ENCODE assay signal across 30 cellular contexts in the genomic region with DNA sequence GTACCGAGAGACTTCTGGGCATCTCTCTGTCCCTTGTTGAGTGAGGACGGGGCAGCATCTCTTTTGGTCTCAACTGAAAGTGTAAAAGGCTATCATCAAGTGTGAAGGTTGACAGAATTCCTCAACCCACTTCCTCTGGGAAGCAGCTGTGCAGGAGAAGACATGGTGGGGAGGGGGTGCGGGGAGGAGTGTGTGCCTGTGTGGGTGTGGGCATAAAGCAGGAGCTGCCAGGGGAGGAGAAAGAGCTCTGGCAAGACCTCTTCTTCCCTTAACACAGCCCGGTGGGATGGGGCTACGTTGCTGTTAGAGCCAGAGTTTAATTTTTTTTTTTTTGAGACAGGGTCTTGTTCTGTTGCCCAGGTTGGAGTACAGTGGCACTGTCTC. TPM values are rescaled to one million over a fixed set of nuclear protein-coding genes. Genes with fewer than 3 reads are reported as not detected.
A peak's percentile ranks its signal among the peaks of the same experiment; 100 is the strongest.
DNase-seq lines count a peak whose midpoint lies in the region; ATAC-seq, FAIRE-seq and TF ChIP-seq lines count a peak whose summit lies in the region.
"Had no signal": no experiment of that assay in that cellular context is flagged by ENCODE, and none has a peak within 500 bp of the region (broad histone marks: within the 10 kb centered on the region; RNA-seq: fewer than 3 reads in every experiment).

No MANE protein-coding gene starts in this region.

- H3K4me1 ChIP-seq in SK-N-SH (ENCODE audit: control insufficient read depth in 1 of 2, insufficient read depth in 2 of 2, low read depth in 1 of 2, low read length in 1 of 2), result 0 out of 4 replicates have a peak, but pooled peaks cover 0 to 5% of the 10 kb centered on the region in 2 experiments
- H3K4me1 ChIP-seq in thoracic aorta (ENCODE audit: control insufficient read depth in 1 of 2, low read depth in 2 of 2), result peaks cover 11 to 35% of the 10 kb centered on the region in 2 donors

- H3K9me2 ChIP-seq in SK-N-SH, result no peaks in the 10 kb centered on the region

- ATAC-seq in SK-N-SH treated with all-trans-retinoic acid at 6 μM for 48 hours (peak; percentile 25), thoracic aorta (ENCODE audit: insufficient number of reproducible peaks, low FRiP score, low read depth) (no peak)

- DNase-seq in SK-N-SH, result no peak
- no peak for DNase-seq in bronchial epithelial cell (ENCODE audit: low read depth)
- peak; percentile 51 for DNase-seq in mesenteric fat pad (ENCODE audit: low spot score)
- DNase-seq in thoracic aorta (ENCODE audit: low spot score), result no peak
- no peak for DNase-seq in RKO (ENCODE audit: low spot score)
- no peak for DNase-seq in stimulated activated naive CD4-positive, alpha-beta T cell treated with Interleukin-2 at 50 U/mL for 16 hours (lab: John Stamatoyannopoulos, UW)
- DNase-seq in dedifferentiated amniotic fluid mesenchymal stem cell (ENCODE audit: extremely low spot score), result no peak
- DNase-seq: activated CD4-positive, alpha-beta T cell treated with anti-CD3 and anti-CD28 coated beads, Interleukin-2, amount 10 ng/mL, durations not matched to agents 24 days and 14 days; activated T-cell treated with anti-CD3 and anti-CD28 coated beads for 4 hours; DND-41; effector CD8-positive, alpha-beta T cell; erythroblast; GF-D8; NCI-H1417; NCI-H526; nephron progenitor cell; SHP77 treated with DMSO at 0.1 percent for 48 hours; stimulated activated CD4-positive, alpha-beta T cell treated with anti-CD3 and anti-CD28 coated beads, Interleukin-12 subunit alpha, Interleukin-12 subunit beta, amount 100 ng/mL, for 4 hours; stimulated activated CD4-positive, alpha-beta T cell treated with anti-CD3 and anti-CD28 coated beads, Interleukin-2, amount 100 ng/mL, for 48 hours; SW 1271; T-helper 9 cell; transverse colon; WERI-Rb-1 had no signal

- H4K20me1 ChIP-seq in SK-N-SH (ENCODE audit: insufficient read depth), result no peaks in the 10 kb centered on the region

- H3K9me3 ChIP-seq in SK-N-SH (no peaks in the 10 kb centered on the region), thoracic aorta (no peaks in the 10 kb centered on the region)
- H3K9me3 ChIP-seq: transverse colon had no signal

- H3K27ac ChIP-seq in SK-N-SH (ENCODE audit: low read depth in 2 of 2, low read length in 1 of 2) (no peak overlapping the region), thoracic aorta (no peak overlapping the region)
- H3K27ac ChIP-seq: 22Rv1, KMS-11, transverse colon, WERI-Rb-1 had no signal

- TF ChIP-seq EP300 in SK-N-SH (IDR thresholded peaks at IDR 0.05; ENCODE audit: borderline replicate concordance in 1 of 2, low read depth in 1 of 2, low read length in 1 of 2), result no peak

- H3K79me2 ChIP-seq in SK-N-SH (ENCODE audit: insufficient read depth), result no peaks in the 10 kb centered on the region

- POLR2A ChIA-PET in SK-N-SH (lab: Yijun Ruan, JAX), result no interaction called here

- H3K4me3 ChIP-seq in SK-N-SH (ENCODE audit: low read depth in 2 of 2, low read length in 1 of 2) (no peak overlapping the region), bronchial epithelial cell (ENCODE audit: low read depth, low read length) (no peak overlapping the region), thoracic aorta (peak overlapping the region; percentile 52)
- H3K4me3 ChIP-seq: transverse colon had no signal

- TF ChIP-seq RAD21 in SK-N-SH (IDR thresholded peaks at IDR 0.05; ENCODE audit: low read length), result no peak

- no peaks in the 10 kb centered on the region for H3F3A ChIP-seq in SK-N-SH (replicated peaks; ENCODE audit: insufficient read depth)

- CTCF ChIA-PET in SK-N-SH (lab: Yijun Ruan, JAX), result interaction anchor here (4.7 kb wide), 1 partner anchor 13 kb away, joined by 16 read pairs; no protein-coding TSS in a partner anchor

- H3K36me3 ChIP-seq in SK-N-SH (replicated peaks in 1 of 2; ENCODE audit: control insufficient read depth in 1 of 2, insufficient read depth in 2 of 2, low read length in 1 of 2) (no peaks in the 10 kb centered on the region), bronchial epithelial cell (ENCODE audit: control insufficient read depth, insufficient read depth, low read length) (no peaks in the 10 kb centered on the region), thoracic aorta (no peaks in the 10 kb centered on the region)
- H3K36me3 ChIP-seq: transverse colon, WERI-Rb-1 had no signal

- TF ChIP-seq CTCF in SK-N-SH (IDR thresholded peaks at IDR 0.05), result no peak
- no peak for TF ChIP-seq CTCF in bronchial epithelial cell (IDR thresholded peaks at IDR 0.05; ENCODE audit: insufficient read depth, low read length, severe bottlenecking)
- TF ChIP-seq CTCF in thoracic aorta (IDR thresholded peaks at IDR 0.05), result no peak

- peak; percentile 79 for FAIRE-seq in bronchial epithelial cell (lab: Jason Lieb, UNC)
- FAIRE-seq: keratinocyte had no signal

- H3K27me3 ChIP-seq in SK-N-SH (ENCODE audit: insufficient read depth) (no peaks in the 10 kb centered on the region), bronchial epithelial cell (ENCODE audit: control insufficient read depth, insufficient read depth, low read length) (peaks cover 4% of the 10 kb centered on the region), thoracic aorta (replicated peaks; ENCODE audit: insufficient read depth) (peaks cover 3% of the 10 kb centered on the region)

- WGBS in SK-N-SH (ENCODE audit: low lambda C conversion rate), result 60% methylated on average over 4 of the region's 5 CpGs

- H3K4me2 ChIP-seq in SK-N-SH, result no peak overlapping the region
- H3K4me2 ChIP-seq: KMS-11 had no signal

- no peak overlapping the region for H3K9ac ChIP-seq in SK-N-SH
- H3K9ac ChIP-seq: KMS-11 had no signal

- H2AFZ ChIP-seq in SK-N-SH (ENCODE audit: low read depth), result no peak overlapping the region

TF ChIP-seq in SK-N-SH treated with all-trans-retinoic acid at 6 μM for 48 hours, 23 proteins besides CTCF, POLR2A, EP300 and RAD21:
- no peak for TF ChIP-seq CSDC2 (CRISPR knock-in tag; IDR thresholded peaks at IDR 0.05)
- no peak for TF ChIP-seq ESRRG (CRISPR knock-in tag; IDR thresholded peaks at IDR 0.05)
- no peak for TF ChIP-seq TOX (CRISPR knock-in tag; IDR thresholded peaks at IDR 0.05; ENCODE audit: borderline replicate concordance)
- TF ChIP-seq SNAI2 (CRISPR knock-in tag; IDR thresholded peaks at IDR 0.05), result no peak
- TF ChIP-seq ZNF8 (CRISPR knock-in tag; IDR thresholded peaks at IDR 0.05), result no peak
- TF ChIP-seq RARB (CRISPR knock-in tag; IDR thresholded peaks at IDR 0.05), result no peak
- TF ChIP-seq ZNF70 (CRISPR knock-in tag; IDR thresholded peaks at IDR 0.05), result no peak

TF ChIP-seq in SK-N-SH, 30 proteins besides CTCF, POLR2A, EP300 and RAD21:
- TF ChIP-seq YY1 (IDR thresholded peaks at IDR 0.05; ENCODE audit: low read depth), result no peak

RNA-seq across cellular contexts. Expression of gene CPXM1, which starts 31.8 kb away (rescaled TPM):
- polyA plus RNA-seq in SK-N-SH (2012; rRNA removed), result 58.3 and 99.9 TPM in 2 replicates
- 36.1 and 58.7 TPM in 2 replicates for polyA plus RNA-seq in SK-N-SH (2012; cell fraction: cytosol; rRNA removed)
- polyA plus RNA-seq in SK-N-SH (2012; cell fraction: nucleus; rRNA removed), result 140 and 155 TPM in 2 replicates
- total RNA-seq in bronchial epithelial cell (not detected in 2 replicates), mesenteric fat pad (57.7 TPM), thoracic aorta (not detected)
- polyA plus RNA-seq: keratinocyte had no signal

RNA-seq across cellular contexts. Expression of gene C20orf141, which starts 46.2 kb away (rescaled TPM):
- 1.1 and 1.2 TPM in 2 replicates for polyA plus RNA-seq in SK-N-SH (2012; rRNA removed)
- 0.17 and 0.87 TPM in 2 replicates for polyA plus RNA-seq in SK-N-SH (2012; cell fraction: cytosol; rRNA removed)
- polyA plus RNA-seq in SK-N-SH (2012; cell fraction: nucleus; rRNA removed), result 0.34 and 0.79 TPM in 2 replicates
- total RNA-seq in bronchial epithelial cell, result not detected in 2 replicates
- 0.84 TPM for total RNA-seq in mesenteric fat pad
- not detected for total RNA-seq in thoracic aorta
- total RNA-seq: activated CD4-positive, alpha-beta T cell treated with anti-CD3 and anti-CD28 coated beads, Interleukin-2, amount 10 ng/mL, durations not matched to agents 24 days and 14 days; activated T-helper 2 cell treated with anti-CD3 and anti-CD28 coated beads, Interferon-gamma antibody, Interleukin-2, Interleukin-4, amounts not matched to agents 10 μg/mL and 5 μg/mL and 100 μg/mL, durations not matched to agents 14 hours and 24 hours and 36 hours; lung microvascular endothelial cell; sciatic nerve; transverse colon had no signal
- polyA plus RNA-seq: keratinocyte had no signal

RNA-seq across cellular contexts. Expression of gene TMEM239, which starts 47.5 kb away (rescaled TPM):
- polyA plus RNA-seq in SK-N-SH (2012; rRNA removed), result 0.02 and 0.10 TPM in 2 replicates
- polyA plus RNA-seq in SK-N-SH (2012; cell fraction: cytosol; rRNA removed), result 0.03 and 0.05 TPM in 2 replicates
- polyA plus RNA-seq in SK-N-SH (2012; cell fraction: nucleus; rRNA removed), result 0.46 and 0.64 TPM in 2 replicates
- total RNA-seq in bronchial epithelial cell (not detected in 2 replicates), mesenteric fat pad (0.10 TPM), thoracic aorta (not detected)
- total RNA-seq: activated CD4-positive, alpha-beta T cell treated with anti-CD3 and anti-CD28 coated beads, Interleukin-2, amount 10 ng/mL, durations not matched to agents 24 days and 14 days; activated T-helper 2 cell treated with anti-CD3 and anti-CD28 coated beads, Interferon-gamma antibody, Interleukin-2, Interleukin-4, amounts not matched to agents 10 μg/mL and 5 μg/mL and 100 μg/mL, durations not matched to agents 14 hours and 24 hours and 36 hours; lung microvascular endothelial cell; sciatic nerve; transverse colon had no signal
- polyA plus RNA-seq: keratinocyte had no signal

Comparison
In these comparisons a context has a peak if more than half of its experiments do, and no peak if none do; other contexts are left out.
1. RNA of gene CPXM1, which starts 31.8 kb away (total RNA-seq): 57.7 TPM in mesenteric fat pad (single experiment); not detected in thoracic aorta and not detected in bronchial epithelial cell; every median in the first group is over 10 times any median in the second.